In the genomic region with DNA sequence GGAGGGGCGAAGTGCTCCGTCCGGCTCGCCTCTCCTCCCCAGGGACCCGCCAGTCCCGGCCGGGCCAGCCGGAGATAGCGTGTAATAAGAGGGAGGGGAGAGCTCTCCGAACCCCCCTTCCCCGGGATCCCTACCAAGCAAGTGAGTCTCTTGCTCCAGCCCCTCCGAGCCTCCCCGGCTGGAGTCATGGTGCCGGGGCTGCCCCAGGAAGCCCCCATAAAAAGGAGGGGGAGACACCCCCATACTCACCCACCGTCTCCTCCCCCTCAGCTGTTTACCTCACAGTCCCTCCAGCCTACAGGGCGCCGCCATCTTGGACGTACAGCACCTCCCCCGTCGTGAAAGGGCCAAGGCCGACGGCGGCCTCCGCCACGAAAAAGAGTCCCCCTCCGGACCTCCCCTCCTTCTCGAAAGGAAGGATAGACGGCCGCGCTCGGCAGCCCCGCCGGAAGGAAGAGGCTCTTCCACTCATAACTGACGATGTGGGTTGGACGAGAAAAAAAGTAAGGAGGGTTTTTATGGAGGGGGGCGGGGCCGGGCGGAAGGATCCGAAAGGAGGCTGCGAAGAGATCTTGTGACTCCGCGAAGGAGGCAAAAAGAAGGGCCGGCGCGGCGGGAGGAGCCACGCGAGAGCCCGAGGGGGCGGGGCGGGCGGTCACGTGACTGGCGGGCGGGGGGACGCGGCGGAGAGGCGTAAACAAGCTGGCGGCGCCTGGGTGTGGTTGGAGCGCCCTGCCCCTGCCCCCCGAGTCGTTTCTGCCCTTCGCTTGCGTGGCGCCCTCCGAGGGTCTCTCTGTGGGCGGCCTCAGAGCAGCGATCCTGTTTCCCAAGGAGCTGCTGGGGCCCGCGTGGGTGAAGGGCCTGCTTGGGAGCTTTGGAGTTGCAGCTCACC, we compare ENCODE assay signal across 1 cellular context.
TF ChIP-seq lines count a peak whose summit lies in the region.

A gene (minus strand): TSS at position 323 of the 892 bp plus-strand sequence. CDS start 15,744 bp downstream, outside the sequence.

TF ChIP-seq in HepG2, 621 proteins besides CTCF, POLR2A, EP300 and RAD21 (continued from another document):
- TF ChIP-seq, protein P1, sequence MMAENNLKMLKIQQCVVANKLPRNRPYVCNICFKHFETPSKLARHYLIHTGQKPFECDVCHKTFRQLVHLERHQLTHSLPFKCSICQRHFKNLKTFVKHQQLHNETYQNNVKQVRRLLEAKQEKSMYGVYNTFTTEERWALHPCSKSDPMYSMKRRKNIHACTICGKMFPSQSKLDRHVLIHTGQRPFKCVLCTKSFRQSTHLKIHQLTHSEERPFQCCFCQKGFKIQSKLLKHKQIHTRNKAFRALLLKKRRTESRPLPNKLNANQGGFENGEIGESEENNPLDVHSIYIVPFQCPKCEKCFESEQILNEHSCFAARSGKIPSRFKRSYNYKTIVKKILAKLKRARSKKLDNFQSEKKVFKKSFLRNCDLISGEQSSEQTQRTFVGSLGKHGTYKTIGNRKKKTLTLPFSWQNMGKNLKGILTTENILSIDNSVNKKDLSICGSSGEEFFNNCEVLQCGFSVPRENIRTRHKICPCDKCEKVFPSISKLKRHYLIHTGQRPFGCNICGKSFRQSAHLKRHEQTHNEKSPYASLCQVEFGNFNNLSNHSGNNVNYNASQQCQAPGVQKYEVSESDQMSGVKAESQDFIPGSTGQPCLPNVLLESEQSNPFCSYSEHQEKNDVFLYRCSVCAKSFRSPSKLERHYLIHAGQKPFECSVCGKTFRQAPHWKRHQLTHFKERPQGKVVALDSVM (CRISPR knock-in tag; IDR thresholded peaks at IDR 0.05), result peak; percentile 85
- TF ChIP-seq TMF1 (CRISPR knock-in tag; IDR thresholded peaks at IDR 0.05; ENCODE audit: low read depth) (no peak; the same call in 1 of the 2 replicates), RXRB (CRISPR knock-in tag; IDR thresholded peaks at IDR 0.05; ENCODE audit: borderline replicate concordance) (peak; percentile 36; the same call in 1 of the 2 replicates), ZNF430 (CRISPR knock-in tag; IDR thresholded peaks at IDR 0.05) (peak; percentile 89), ZNF205 (CRISPR knock-in tag; IDR thresholded peaks at IDR 0.05) (peak; percentile 26; the same call in 1 of the 2 replicates), ZBTB42 (CRISPR knock-in tag; IDR thresholded peaks at IDR 0.05) (no peak), ZMYM2 (CRISPR knock-in tag; IDR thresholded peaks at IDR 0.05) (no peak), ZNF569 (CRISPR knock-in tag; IDR thresholded peaks at IDR 0.05; ENCODE audit: borderline replicate concordance) (no peak), KLF13 (CRISPR knock-in tag; IDR thresholded peaks at IDR 0.05) (peak; percentile 91), NFE2L2 (IDR thresholded peaks at IDR 0.05; ENCODE audit: low read length) (no peak), SMAD3 (CRISPR knock-in tag; IDR thresholded peaks at IDR 0.05) (peak; percentile 76; the same call in 1 of the 2 replicates), ZNF629 (CRISPR knock-in tag; conservative IDR thresholded peaks at IDR 0.05) (no peak), ATF1 (CRISPR knock-in tag; IDR thresholded peaks at IDR 0.05) (peak; percentile 88), CBFB (CRISPR knock-in tag; IDR thresholded peaks at IDR 0.05) (0 out of 2 replicates have a peak, but pooled peaks have one; percentile 31), FOXK1 (CRISPR knock-in tag; IDR thresholded peaks at IDR 0.05; ENCODE audit: borderline replicate concordance, low read depth) (peak; percentile 17; the same call in 1 of the 2 replicates), ZEB1 (IDR thresholded peaks at IDR 0.05; ENCODE audit: insufficient replicate concordance, low read depth) (no peak), MTF2 (CRISPR knock-in tag; IDR thresholded peaks at IDR 0.05; ENCODE audit: borderline replicate concordance) (no peak), MIER3 (CRISPR knock-in tag; IDR thresholded peaks at IDR 0.05; ENCODE audit: borderline replicate concordance) (no peak; the same call in 1 of the 2 replicates), ZSCAN20 (CRISPR knock-in tag; IDR thresholded peaks at IDR 0.05; ENCODE audit: borderline replicate concordance) (0 out of 2 replicates have a peak, but pooled peaks have one; percentile 19), ZNF878 (CRISPR knock-in tag; IDR thresholded peaks at IDR 0.05) (peak; percentile 84; the same call in 1 of the 2 replicates), NR1H2 (CRISPR knock-in tag; IDR thresholded peaks at IDR 0.05; ENCODE audit: borderline replicate concordance, low read depth) (no peak), ZFYVE20 (CRISPR knock-in tag; IDR thresholded peaks at IDR 0.05; ENCODE audit: borderline replicate concordance, low read depth) (0 out of 2 replicates have a peak, but pooled peaks have one; percentile 34), ZFP1 (CRISPR knock-in tag; IDR thresholded peaks at IDR 0.05) (peak; percentile 52; the same call in 1 of the 2 replicates), RFX5 (IDR thresholded peaks at IDR 0.05; ENCODE audit: low read depth, low read length) (peak; percentile 38; the same call in 1 of the 2 replicates), RELA (CRISPR knock-in tag; IDR thresholded peaks at IDR 0.05) (no peak), ZNF709 (CRISPR knock-in tag; IDR thresholded peaks at IDR 0.05) (peak; percentile 82), NFATC3 (CRISPR knock-in tag; IDR thresholded peaks at IDR 0.05) (0 out of 2 replicates have a peak, but pooled peaks have one; percentile 56), SP5 (CRISPR knock-in tag; IDR thresholded peaks at IDR 0.05; ENCODE audit: borderline replicate concordance, low read depth) (peak; percentile 90), SATB2 (CRISPR knock-in tag; IDR thresholded peaks at IDR 0.05) (no peak), ZNF563 (CRISPR knock-in tag; IDR thresholded peaks at IDR 0.05) (peak; percentile 77; the same call in 1 of the 2 replicates), NCOR1 (IDR thresholded peaks at IDR 0.05; ENCODE audit: borderline replicate concordance, low read length) (0 out of 2 replicates have a peak, but pooled peaks have one; percentile 64), ZNF660 (CRISPR knock-in tag; IDR thresholded peaks at IDR 0.05; ENCODE audit: borderline replicate concordance, low read depth) (no peak), ZNF556 (CRISPR knock-in tag; IDR thresholded peaks at IDR 0.05; ENCODE audit: borderline replicate concordance) (no peak; the same call in 1 of the 2 replicates), RNF2 (conservative IDR thresholded peaks at IDR 0.05; ENCODE audit: low read depth) (no peak), NFIC (IDR thresholded peaks at IDR 0.05; ENCODE audit: low read length) (no peak), ELF3 (CRISPR knock-in tag; IDR thresholded peaks at IDR 0.05) (no peak), CHD2 (IDR thresholded peaks at IDR 0.05; ENCODE audit: low read depth, low read length) (peak; percentile 91), ZNF230 (CRISPR knock-in tag; IDR thresholded peaks at IDR 0.05) (no peak), ZNF510 (CRISPR knock-in tag; IDR thresholded peaks at IDR 0.05; ENCODE audit: low read depth) (no peak), LCORL (IDR thresholded peaks at IDR 0.05) (0 out of 2 replicates have a peak, but pooled peaks have one; percentile 8), LCORL (CRISPR knock-in tag; IDR thresholded peaks at IDR 0.05) (no peak), KAT8 (CRISPR knock-in tag; IDR thresholded peaks at IDR 0.05) (peak; percentile 92), ZNF589 (CRISPR knock-in tag; conservative IDR thresholded peaks at IDR 0.05) (no peak), FOSL1 (CRISPR knock-in tag; IDR thresholded peaks at IDR 0.05; ENCODE audit: borderline replicate concordance) (no peak), ZNF282 (IDR thresholded peaks at IDR 0.05; ENCODE audit: partially characterized antibody) (no peak), NBN (conservative IDR thresholded peaks at IDR 0.05) (no peak), STAG1 (CRISPR knock-in tag; IDR thresholded peaks at IDR 0.05) (no peak), ZNF598 (CRISPR knock-in tag; IDR thresholded peaks at IDR 0.05; ENCODE audit: borderline replicate concordance) (no peak), ZKSCAN5 (CRISPR knock-in tag; IDR thresholded peaks at IDR 0.05) (no peak), BORCS8-MEF2B (CRISPR knock-in tag; IDR thresholded peaks at IDR 0.05) (peak; percentile 65; the same call in 1 of the 2 replicates), TGIF2 (CRISPR knock-in tag; IDR thresholded peaks at IDR 0.05) (peak; percentile 56; the same call in 1 of the 2 replicates), POLR2G (IDR thresholded peaks at IDR 0.05; ENCODE audit: low read depth, low read length) (peak; percentile 86), ZSCAN29 (CRISPR knock-in tag; conservative IDR thresholded peaks at IDR 0.05) (no peak), ZNF326 (CRISPR knock-in tag; IDR thresholded peaks at IDR 0.05; ENCODE audit: borderline replicate concordance) (no peak), TOPORS (CRISPR knock-in tag; IDR thresholded peaks at IDR 0.05) (0 out of 2 replicates have a peak, but pooled peaks have one; percentile 57), NR3C1 (CRISPR knock-in tag; IDR thresholded peaks at IDR 0.05) (no peak), MBNL3 (CRISPR knock-in tag; conservative IDR thresholded peaks at IDR 0.05) (no peak)
- TF ChIP-seq, protein P2, sequence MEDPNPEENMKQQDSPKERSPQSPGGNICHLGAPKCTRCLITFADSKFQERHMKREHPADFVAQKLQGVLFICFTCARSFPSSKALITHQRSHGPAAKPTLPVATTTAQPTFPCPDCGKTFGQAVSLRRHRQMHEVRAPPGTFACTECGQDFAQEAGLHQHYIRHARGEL (CRISPR knock-in tag; IDR thresholded peaks at IDR 0.05), result no peak
- TF ChIP-seq, protein P3, sequence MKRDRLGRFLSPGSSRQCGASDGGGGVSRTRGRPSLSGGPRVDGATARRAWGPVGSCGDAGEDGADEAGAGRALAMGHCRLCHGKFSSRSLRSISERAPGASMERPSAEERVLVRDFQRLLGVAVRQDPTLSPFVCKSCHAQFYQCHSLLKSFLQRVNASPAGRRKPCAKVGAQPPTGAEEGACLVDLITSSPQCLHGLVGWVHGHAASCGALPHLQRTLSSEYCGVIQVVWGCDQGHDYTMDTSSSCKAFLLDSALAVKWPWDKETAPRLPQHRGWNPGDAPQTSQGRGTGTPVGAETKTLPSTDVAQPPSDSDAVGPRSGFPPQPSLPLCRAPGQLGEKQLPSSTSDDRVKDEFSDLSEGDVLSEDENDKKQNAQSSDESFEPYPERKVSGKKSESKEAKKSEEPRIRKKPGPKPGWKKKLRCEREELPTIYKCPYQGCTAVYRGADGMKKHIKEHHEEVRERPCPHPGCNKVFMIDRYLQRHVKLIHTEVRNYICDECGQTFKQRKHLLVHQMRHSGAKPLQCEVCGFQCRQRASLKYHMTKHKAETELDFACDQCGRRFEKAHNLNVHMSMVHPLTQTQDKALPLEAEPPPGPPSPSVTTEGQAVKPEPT (CRISPR knock-in tag; IDR thresholded peaks at IDR 0.05; ENCODE audit: low read depth), result no peak
- TF ChIP-seq, protein P4, sequence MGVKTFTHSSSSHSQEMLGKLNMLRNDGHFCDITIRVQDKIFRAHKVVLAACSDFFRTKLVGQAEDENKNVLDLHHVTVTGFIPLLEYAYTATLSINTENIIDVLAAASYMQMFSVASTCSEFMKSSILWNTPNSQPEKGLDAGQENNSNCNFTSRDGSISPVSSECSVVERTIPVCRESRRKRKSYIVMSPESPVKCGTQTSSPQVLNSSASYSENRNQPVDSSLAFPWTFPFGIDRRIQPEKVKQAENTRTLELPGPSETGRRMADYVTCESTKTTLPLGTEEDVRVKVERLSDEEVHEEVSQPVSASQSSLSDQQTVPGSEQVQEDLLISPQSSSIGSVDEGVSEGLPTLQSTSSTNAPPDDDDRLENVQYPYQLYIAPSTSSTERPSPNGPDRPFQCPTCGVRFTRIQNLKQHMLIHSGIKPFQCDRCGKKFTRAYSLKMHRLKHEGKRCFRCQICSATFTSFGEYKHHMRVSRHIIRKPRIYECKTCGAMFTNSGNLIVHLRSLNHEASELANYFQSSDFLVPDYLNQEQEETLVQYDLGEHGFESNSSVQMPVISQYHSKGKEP (CRISPR knock-in tag; IDR thresholded peaks at IDR 0.05), result no peak
- TF ChIP-seq, protein P5, sequence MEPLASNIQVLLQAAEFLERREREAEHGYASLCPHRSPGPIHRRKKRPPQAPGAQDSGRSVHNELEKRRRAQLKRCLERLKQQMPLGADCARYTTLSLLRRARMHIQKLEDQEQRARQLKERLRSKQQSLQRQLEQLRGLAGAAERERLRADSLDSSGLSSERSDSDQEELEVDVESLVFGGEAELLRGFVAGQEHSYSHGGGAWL (CRISPR knock-in tag; IDR thresholded peaks at IDR 0.05), result peak; percentile 77; the same call in 1 of the 2 replicates
- TF ChIP-seq, protein P6, sequence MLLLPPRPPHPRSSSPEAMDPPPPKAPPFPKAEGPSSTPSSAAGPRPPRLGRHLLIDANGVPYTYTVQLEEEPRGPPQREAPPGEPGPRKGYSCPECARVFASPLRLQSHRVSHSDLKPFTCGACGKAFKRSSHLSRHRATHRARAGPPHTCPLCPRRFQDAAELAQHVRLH (CRISPR knock-in tag; IDR thresholded peaks at IDR 0.05; ENCODE audit: borderline replicate concordance, low read depth), result peak; percentile 79; the same call in 1 of the 2 replicates
- TF ChIP-seq, protein P7, sequence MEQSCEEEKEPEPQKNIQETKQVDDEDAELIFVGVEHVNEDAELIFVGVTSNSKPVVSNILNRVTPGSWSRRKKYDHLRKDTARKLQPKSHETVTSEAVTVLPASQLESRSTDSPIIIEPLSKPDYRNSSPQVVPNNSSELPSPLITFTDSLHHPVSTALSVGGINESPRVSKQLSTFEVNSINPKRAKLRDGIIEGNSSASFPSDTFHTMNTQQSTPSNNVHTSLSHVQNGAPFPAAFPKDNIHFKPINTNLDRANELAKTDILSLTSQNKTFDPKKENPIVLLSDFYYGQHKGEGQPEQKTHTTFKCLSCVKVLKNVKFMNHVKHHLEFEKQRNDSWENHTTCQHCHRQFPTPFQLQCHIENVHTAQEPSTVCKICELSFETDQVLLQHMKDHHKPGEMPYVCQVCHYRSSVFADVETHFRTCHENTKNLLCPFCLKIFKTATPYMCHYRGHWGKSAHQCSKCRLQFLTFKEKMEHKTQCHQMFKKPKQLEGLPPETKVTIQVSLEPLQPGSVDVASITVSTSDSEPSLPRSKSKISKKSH (CRISPR knock-in tag; IDR thresholded peaks at IDR 0.05; ENCODE audit: borderline replicate concordance), result peak; percentile 81; the same call in 1 of the 2 replicates
- TF ChIP-seq, protein P8, sequence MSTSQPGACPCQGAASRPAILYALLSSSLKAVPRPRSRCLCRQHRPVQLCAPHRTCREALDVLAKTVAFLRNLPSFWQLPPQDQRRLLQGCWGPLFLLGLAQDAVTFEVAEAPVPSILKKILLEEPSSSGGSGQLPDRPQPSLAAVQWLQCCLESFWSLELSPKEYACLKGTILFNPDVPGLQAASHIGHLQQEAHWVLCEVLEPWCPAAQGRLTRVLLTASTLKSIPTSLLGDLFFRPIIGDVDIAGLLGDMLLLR (CRISPR knock-in tag; IDR thresholded peaks at IDR 0.05), result no peak
- TF ChIP-seq, protein P9, sequence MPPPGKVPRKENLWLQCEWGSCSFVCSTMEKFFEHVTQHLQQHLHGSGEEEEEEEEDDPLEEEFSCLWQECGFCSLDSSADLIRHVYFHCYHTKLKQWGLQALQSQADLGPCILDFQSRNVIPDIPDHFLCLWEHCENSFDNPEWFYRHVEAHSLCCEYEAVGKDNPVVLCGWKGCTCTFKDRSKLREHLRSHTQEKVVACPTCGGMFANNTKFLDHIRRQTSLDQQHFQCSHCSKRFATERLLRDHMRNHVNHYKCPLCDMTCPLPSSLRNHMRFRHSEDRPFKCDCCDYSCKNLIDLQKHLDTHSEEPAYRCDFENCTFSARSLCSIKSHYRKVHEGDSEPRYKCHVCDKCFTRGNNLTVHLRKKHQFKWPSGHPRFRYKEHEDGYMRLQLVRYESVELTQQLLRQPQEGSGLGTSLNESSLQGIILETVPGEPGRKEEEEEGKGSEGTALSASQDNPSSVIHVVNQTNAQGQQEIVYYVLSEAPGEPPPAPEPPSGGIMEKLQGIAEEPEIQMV (CRISPR knock-in tag; IDR thresholded peaks at IDR 0.05; ENCODE audit: low read depth), result no peak
